14 cellular contexts compared by ENCODE assay signal in genomic region chr7:107993879-107994278, GRCh38. TPM values are rescaled to one million over a fixed set of nuclear protein-coding genes. Genes with fewer than 3 reads are reported as not detected.
DNase-seq lines count a peak whose midpoint lies in the region; ATAC-seq and TF ChIP-seq lines count a peak whose summit lies in the region.
"Had no signal": no experiment of that assay in that cellular context is flagged by ENCODE, and none has a peak within 500 bp of the region (broad histone marks: within the 10 kb centered on the region; RNA-seq: fewer than 3 reads in every experiment).

No MANE protein-coding gene starts in this region.

- H3K27me3 ChIP-seq in mammary epithelial cell (ENCODE audit: insufficient read depth, low read length) (no peaks in the 10 kb centered on the region), brain microvascular endothelial cell (replicated peaks) (no peaks in the 10 kb centered on the region), transverse colon (no peaks in the 10 kb centered on the region)
- H3K27me3 ChIP-seq: upper lobe of right lung had no signal

- BruUV-seq in MCF 10A (replicated peaks; lab: Mats Ljungman, UMichigan) (no TSS peak), mammary epithelial cell (replicated peaks; lab: Mats Ljungman, UMichigan) (no TSS peak)

- ATAC-seq in activated naive CD8-positive, alpha-beta T cell treated with anti-CD3 and anti-CD28 coated beads, Interleukin-2, amount 50 U/mL, for 24 hours, result no peak
- ATAC-seq: A549; activated CD8-positive, alpha-beta memory T cell treated with anti-CD3 and anti-CD28 coated beads, Interleukin-2, amount 10 ng/mL, durations not matched to agents 7 days and 5 days; upper lobe of right lung had no signal

- peak overlapping the region; percentile 19 for H3K27ac Mint-ChIP-seq in MCF 10A (ENCODE audit: low read depth, unreplicated experiment)
- H3K27ac Mint-ChIP-seq in activated naive CD8-positive, alpha-beta T cell treated with anti-CD3 and anti-CD28 coated beads, Interleukin-2, amount 50 U/mL, for 24 hours, result no peak overlapping the region
- H3K27ac Mint-ChIP-seq: activated CD8-positive, alpha-beta memory T cell treated with anti-CD3 and anti-CD28 coated beads, Interleukin-2, amount 10 ng/mL, durations not matched to agents 7 days and 5 days; activated naive CD4-positive, alpha-beta T cell treated with anti-CD3 and anti-CD28 coated beads, Interleukin-2, amount 50 U/mL, for 24 hours had no signal

- H3K27ac ChIP-seq in mammary epithelial cell (ENCODE audit: insufficient read depth, low read depth, low read length) (no peak overlapping the region), brain microvascular endothelial cell (peak overlapping the region; percentile 88), transverse colon (peak overlapping the region; percentile 69 to 89 (median 82))
- H3K27ac ChIP-seq: upper lobe of right lung had no signal

- H3K4me1 ChIP-seq in mammary epithelial cell (ENCODE audit: insufficient read depth, low read length) (peaks cover 46% of the 10 kb centered on the region), transverse colon (peaks cover 23 to 64% (median 49%) of the 10 kb centered on the region in 4 donors)

- H3K4me3 Mint-ChIP-seq in MCF 10A (ENCODE audit: unreplicated experiment), result no peak overlapping the region
- H3K4me3 Mint-ChIP-seq in activated naive CD8-positive, alpha-beta T cell treated with anti-CD3 and anti-CD28 coated beads, Interleukin-2, amount 50 U/mL, for 24 hours, result no peak overlapping the region
- H3K4me3 Mint-ChIP-seq: activated CD8-positive, alpha-beta memory T cell treated with anti-CD3 and anti-CD28 coated beads, Interleukin-2, amount 10 ng/mL, durations not matched to agents 7 days and 5 days; activated naive CD4-positive, alpha-beta T cell treated with anti-CD3 and anti-CD28 coated beads, Interleukin-2, amount 50 U/mL, for 24 hours had no signal

- no peak overlapping the region for H2AFZ ChIP-seq in mammary epithelial cell (ENCODE audit: low read depth, low read length)

- DNase-seq in MCF 10A (ENCODE audit: unreplicated experiment) (no peak), mammary epithelial cell (no peak), brain microvascular endothelial cell (no peak), myocyte (ENCODE audit: low read depth) (peak; percentile 45), transverse colon (peak; percentile 59), activated gamma-delta T cell treated with Interleukin-2 at 50 U/mL for 16 hours (no peak), GM19238 (ENCODE audit: insufficient read length, low spot score) (no peak)
- no peak for DNase-seq in activated naive CD8-positive, alpha-beta T cell treated with anti-CD3 and anti-CD28 coated beads, Interleukin-2, amount 50 U/mL, for 24 hours
- DNase-seq: activated CD8-positive, alpha-beta memory T cell treated with anti-CD3 and anti-CD28 coated beads, Interleukin-2, amount 10 ng/mL, durations not matched to agents 7 days and 5 days; cortex of kidney; DMS153; upper lobe of right lung had no signal

- peaks cover 51% of the 10 kb centered on the region for H3K79me2 ChIP-seq in mammary epithelial cell (ENCODE audit: insufficient read depth, low read length)

- H3K36me3 ChIP-seq in mammary epithelial cell (ENCODE audit: insufficient read depth, low read length) (peaks cover 40% of the 10 kb centered on the region), brain microvascular endothelial cell (replicated peaks) (peaks cover 77% of the 10 kb centered on the region), transverse colon (peaks cover 0 to 5% (median 0%) of the 10 kb centered on the region in 4 donors)

- no peak for TF ChIP-seq EP300 in transverse colon (IDR thresholded peaks at IDR 0.05; ENCODE audit: low read depth)

- peaks cover 36% of the 10 kb centered on the region for H3K4me1 Mint-ChIP-seq in MCF 10A (ENCODE audit: insufficient read depth, unreplicated experiment)
- no peaks in the 10 kb centered on the region for H3K4me1 Mint-ChIP-seq in activated naive CD8-positive, alpha-beta T cell treated with anti-CD3 and anti-CD28 coated beads, Interleukin-2, amount 50 U/mL, for 24 hours
- H3K4me1 Mint-ChIP-seq: activated CD8-positive, alpha-beta memory T cell treated with anti-CD3 and anti-CD28 coated beads, Interleukin-2, amount 10 ng/mL, durations not matched to agents 7 days and 5 days; activated naive CD4-positive, alpha-beta T cell treated with anti-CD3 and anti-CD28 coated beads, Interleukin-2, amount 50 U/mL, for 24 hours had no signal

- dilution Hi-C loops in mammary epithelial cell (cut with HindIII; ENCODE audit: low sequenced_read_pairs), result no loop called here

- no peak for TF ChIP-seq POLR2A in transverse colon (IDR thresholded peaks at IDR 0.05)

- H3K9me3 ChIP-seq in mammary epithelial cell (replicated peaks; ENCODE audit: insufficient read depth, low read length) (no peaks in the 10 kb centered on the region), transverse colon (no peaks in the 10 kb centered on the region)
- H3K9me3 ChIP-seq: A549, upper lobe of right lung had no signal

- H3K36me3 Mint-ChIP-seq in MCF 10A (ENCODE audit: insufficient read depth, unreplicated experiment), result peaks cover 98% of the 10 kb centered on the region
- no peaks in the 10 kb centered on the region for H3K36me3 Mint-ChIP-seq in activated naive CD8-positive, alpha-beta T cell treated with anti-CD3 and anti-CD28 coated beads, Interleukin-2, amount 50 U/mL, for 24 hours (ENCODE audit: low read depth)
- H3K36me3 Mint-ChIP-seq: activated CD8-positive, alpha-beta memory T cell treated with anti-CD3 and anti-CD28 coated beads, Interleukin-2, amount 10 ng/mL, durations not matched to agents 7 days and 5 days; activated naive CD4-positive, alpha-beta T cell treated with anti-CD3 and anti-CD28 coated beads, Interleukin-2, amount 50 U/mL, for 24 hours had no signal

- no peaks in the 10 kb centered on the region for H3K27me3 Mint-ChIP-seq in MCF 10A (ENCODE audit: insufficient read depth, unreplicated experiment)
- peaks cover 29% of the 10 kb centered on the region for H3K27me3 Mint-ChIP-seq in activated naive CD8-positive, alpha-beta T cell treated with anti-CD3 and anti-CD28 coated beads, Interleukin-2, amount 50 U/mL, for 24 hours

- H3K9ac ChIP-seq in mammary epithelial cell (ENCODE audit: insufficient read depth, low read length), result no peak overlapping the region

- intact Hi-C loops in MCF 10A (cut with micrococcal nuclease), result no loop called here
- intact Hi-C loops in mammary epithelial cell (cut with micrococcal nuclease), result no loop called here
- intact Hi-C loops in transverse colon (cut with DNase I; ENCODE audit: low total_unique reads), result no loop called here

- CTCF ChIA-PET in MCF 10A (lab: Yijun Ruan, JAX), result interaction anchor here (0.6 kb wide), 1 partner anchor 122 kb away, joined by 3 read pairs; no protein-coding TSS in a partner anchor
- CTCF ChIA-PET in mammary epithelial cell (lab: Charles Lee; ENCODE audit: low non-redundant PET), result no interaction called here

- no peak overlapping the region for H3K4me2 ChIP-seq in mammary epithelial cell (ENCODE audit: insufficient read depth, low read depth, low read length)

- TF ChIP-seq CTCF in MCF 10A (IDR thresholded peaks at IDR 0.05; ENCODE audit: unreplicated experiment) (no peak), mammary epithelial cell (conservative IDR thresholded peaks at IDR 0.05 in 1 of 2, IDR thresholded peaks at IDR 0.05 in 1 of 2; ENCODE audit: extremely low read depth in 1 of 2, insufficient read depth in 1 of 2, low read depth in 1 of 2, low read length in 2 of 2) (no peak), brain microvascular endothelial cell (IDR thresholded peaks at IDR 0.05; ENCODE audit: low read depth, low read length, missing control alignments) (no peak), transverse colon (IDR thresholded peaks at IDR 0.05) (no peak)

- POLR2A ChIA-PET in MCF 10A (lab: Yijun Ruan, JAX), result interaction anchor here (0.6 to 7.0 kb wide), 7 partner anchors 11 to 137 kb away, joined by 3 to 37 read pairs (median 4); no protein-coding TSS in a partner anchor

- 100% methylated on average over 1 of the region's 1 CpG for WGBS in mammary epithelial cell (ENCODE audit: low coverage, missing lambda C conversion rate)
- WGBS in transverse colon (ENCODE audit: low coverage in 1 of 2), 2 donors, result 20 to 42% methylated on average over 1 of the region's 1 CpG

- H3K4me3 ChIP-seq in mammary epithelial cell (replicated peaks in 1 of 3; ENCODE audit: insufficient read depth in 1 of 3, low read depth in 2 of 3, low read length in 3 of 3) (no peak overlapping the region), brain microvascular endothelial cell (ENCODE audit: low read depth, low read length) (no peak overlapping the region), transverse colon (no peak overlapping the region)
- H3K4me3 ChIP-seq: A549, upper lobe of right lung had no signal

- no peaks in the 10 kb centered on the region for H3K9me3 Mint-ChIP-seq in MCF 10A (ENCODE audit: unreplicated experiment)
- H3K9me3 Mint-ChIP-seq in activated naive CD8-positive, alpha-beta T cell treated with anti-CD3 and anti-CD28 coated beads, Interleukin-2, amount 50 U/mL, for 24 hours, result no peaks in the 10 kb centered on the region
- H3K9me3 Mint-ChIP-seq: activated naive CD4-positive, alpha-beta T cell treated with anti-CD3 and anti-CD28 coated beads, Interleukin-2, amount 50 U/mL, for 24 hours had no signal

- H4K20me1 ChIP-seq in mammary epithelial cell (ENCODE audit: insufficient read depth, low read length), result no peaks in the 10 kb centered on the region

- in situ Hi-C loops in mammary epithelial cell (cut with MboI; ENCODE audit: low sequenced_read_pairs in 2 of 2) (no loop called here), brain microvascular endothelial cell (cut with HindIII; ENCODE audit: low pct_ligation_motif_present, low sequenced_read_pairs) (no loop called here), transverse colon (cut with MboI; ENCODE audit: low pct_ligation_motif_present in 1 of 4, low pct_unique_long_range_greater_than_20kb in 1 of 4, low sequenced_read_pairs in 3 of 4) (no loop called here)

RNA-seq across cellular contexts. Expression of gene LAMB1, which starts 9.1 kb away (rescaled TPM):
- total RNA-seq in MCF 10A (2022) (199 and 275 TPM in 2 replicates), mammary epithelial cell (100 to 1,000 TPM; 219 to 285 TPM), myocyte (105 and 123 TPM in 2 replicates), transverse colon (100 to 1,000 TPM in 2 of 4 donors, 10 to 100 TPM in 2; 54.2 to 119 (median 90.3) TPM)
- 76.2 TPM for polyA plus RNA-seq in mammary epithelial cell
- 447 TPM for polyA minus RNA-seq in mammary epithelial cell
- polyA plus RNA-seq in myocyte (2012), result 121 TPM
- total RNA-seq: activated CD8-positive, alpha-beta memory T cell treated with anti-CD3 and anti-CD28 coated beads, Interleukin-2, amount 10 ng/mL, durations not matched to agents 7 days and 5 days had no signal

Comparison
In these comparisons a context has a peak if more than half of its experiments do, and no peak if none do; other contexts are left out.
1. DNase-seq: peak in myocyte (single experiment) and transverse colon (single experiment); none in MCF 10A (single experiment), mammary epithelial cell (single experiment), brain microvascular endothelial cell (single experiment), activated gamma-delta T cell treated with Interleukin-2 at 50 U/mL for 16 hours (single experiment), activated naive CD8-positive, alpha-beta T cell treated with anti-CD3 and anti-CD28 coated beads, Interleukin-2, amount 50 U/mL, for 24 hours (single experiment) and GM19238 (single experiment).